ENCODE assay signal across 8 cellular contexts in the genomic region with DNA sequence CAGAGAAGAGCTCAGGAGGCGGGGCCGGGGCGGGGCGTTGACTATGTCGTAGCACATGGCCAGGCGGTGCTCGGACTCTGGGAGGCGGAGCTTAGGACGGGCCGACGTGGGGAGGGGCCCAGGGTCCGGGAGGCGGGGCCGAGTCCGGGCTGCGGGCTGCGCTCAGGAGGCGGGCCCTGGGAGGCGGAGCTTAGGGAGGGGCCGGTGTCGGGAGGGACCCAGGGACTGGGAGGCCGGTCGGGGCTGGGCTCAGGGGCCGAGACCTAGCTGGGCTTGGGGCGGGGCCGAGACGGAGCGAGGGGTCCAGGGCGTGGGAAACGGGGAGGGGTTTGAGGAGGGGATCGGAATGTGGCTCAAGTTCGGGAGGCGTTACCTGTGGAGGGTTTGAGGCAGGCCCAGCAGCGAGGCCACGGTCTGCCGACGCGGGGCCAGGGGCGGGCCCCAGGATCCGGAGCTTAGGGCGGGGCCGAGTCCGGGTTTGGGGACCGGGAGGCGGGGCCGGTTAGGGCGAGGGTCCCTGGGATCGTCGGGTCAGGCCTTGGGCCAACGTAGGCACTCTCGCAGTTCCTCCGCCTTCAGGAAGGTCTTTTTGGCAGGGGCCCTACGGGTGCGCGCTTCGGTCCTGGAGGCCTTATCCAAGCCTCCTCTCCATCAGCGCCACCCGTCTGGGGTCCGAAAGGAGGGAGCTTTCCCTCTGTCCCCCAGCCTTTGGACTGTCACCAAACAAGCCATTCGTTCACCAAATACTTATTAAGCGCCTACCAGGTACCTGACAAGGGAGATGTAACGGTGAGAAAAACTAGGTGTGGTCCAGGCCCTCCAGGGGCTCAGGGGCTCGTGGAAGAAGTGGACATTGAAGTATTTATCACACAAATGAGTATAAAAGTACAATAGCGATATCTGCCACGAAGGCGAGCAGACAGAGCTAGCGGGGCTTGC. TPM values are rescaled to one million over a fixed set of nuclear protein-coding genes. Genes with fewer than 3 reads are reported as not detected.
DNase-seq lines count a peak whose midpoint lies in the region; ATAC-seq, FAIRE-seq and TF ChIP-seq lines count a peak whose summit lies in the region.
"Not testable (repeated sequence)": the region's sequence is repeated elsewhere in the genome, so short reads cannot be mapped to it uniquely, and the experiment has no call there.

No MANE protein-coding gene starts in this region.

- in situ Hi-C loops in transverse colon (cut with MboI; ENCODE audit: low pct_ligation_motif_present in 1 of 4, low pct_unique_long_range_greater_than_20kb in 1 of 4, low sequenced_read_pairs in 3 of 4) = not testable (repeated sequence)

- TF ChIP-seq EP300 in sigmoid colon (IDR thresholded peaks at IDR 0.05); transverse colon (IDR thresholded peaks at IDR 0.05; ENCODE audit: low read depth): not testable (repeated sequence)

- peak overlapping the region; percentile 96 for H3K27ac Mint-ChIP-seq in activated CD8-positive, alpha-beta T cell treated with anti-CD3 and anti-CD28 coated beads, Interleukin-2, amount 10 ng/mL, durations not matched to agents 7 days and 5 days

- POLR2A ChIA-PET in activated CD8-positive, alpha-beta T cell treated with anti-CD3 and anti-CD28 coated beads, Interleukin-2, amount 10 ng/mL, durations not matched to agents 7 days and 5 days (lab: Charles Lee) = interaction anchor here (1.1 kb wide), 1 partner anchor 67 kb away, joined by 4 read pairs; no protein-coding TSS in a partner anchor

- DNase-seq in GM12891 (ENCODE audit: insufficient read length, low spot score) = peak; percentile 26
- peak; percentile 21 for DNase-seq in NCI-H774 (lab: John Stamatoyannopoulos, UW)
- DNase-seq in activated CD8-positive, alpha-beta T cell treated with anti-CD3 and anti-CD28 coated beads, Interleukin-2, amount 10 ng/mL, durations not matched to agents 7 days and 5 days = peak; percentile 73
- DNase-seq in colonic mucosa = peak; percentile 83
- DNase-seq in inferior parietal cortex (ENCODE audit: extremely low spot score) = peak; percentile 20
- peak; percentile 90 for DNase-seq in sigmoid colon
- DNase-seq in transverse colon = peak; percentile 80

- peak overlapping the region; percentile 86 for H3K4me3 Mint-ChIP-seq in activated CD8-positive, alpha-beta T cell treated with anti-CD3 and anti-CD28 coated beads, Interleukin-2, amount 10 ng/mL, durations not matched to agents 7 days and 5 days

- not testable (repeated sequence) for H3K36me3 Mint-ChIP-seq in activated CD8-positive, alpha-beta T cell treated with anti-CD3 and anti-CD28 coated beads, Interleukin-2, amount 10 ng/mL, durations not matched to agents 7 days and 5 days (ENCODE audit: low read depth)

- not testable (repeated sequence) for H3K27me3 ChIP-seq in colonic mucosa, sigmoid colon, transverse colon

- not testable (repeated sequence) for TF ChIP-seq CTCF in colonic mucosa (IDR thresholded peaks at IDR 0.05); sigmoid colon (IDR thresholded peaks at IDR 0.05); transverse colon (IDR thresholded peaks at IDR 0.05)

- ATAC-seq in HG03280 (IDR thresholded peaks at IDR 0.05; ENCODE audit: unreplicated experiment) = peak; percentile 70
- not testable (repeated sequence) for ATAC-seq in activated CD8-positive, alpha-beta T cell treated with anti-CD3 and anti-CD28 coated beads, Interleukin-2, amount 10 ng/mL, durations not matched to agents 7 days and 5 days

- not testable (repeated sequence) for TF ChIP-seq POLR2A in GM12891 (IDR thresholded peaks at IDR 0.05; ENCODE audit: low read depth, low read length)
- TF ChIP-seq POLR2A in sigmoid colon (IDR thresholded peaks at IDR 0.05) (peak in 1 of 2 donors; percentile 9), transverse colon (IDR thresholded peaks at IDR 0.05) (peak; percentile 53)

- H3K27ac ChIP-seq in colonic mucosa = peak overlapping the region; percentile 68
- peak overlapping the region; percentile 80 to 91 (median 84) for H3K27ac ChIP-seq in sigmoid colon
- peak overlapping the region; percentile 86 to 93 (median 90) for H3K27ac ChIP-seq in transverse colon

- not testable (repeated sequence) for H3K36me3 ChIP-seq in colonic mucosa, sigmoid colon, transverse colon

- H3K9me3 ChIP-seq in colonic mucosa, sigmoid colon, transverse colon: not testable (repeated sequence)

- peaks cover 23% of the 10 kb centered on the region for H3K4me1 Mint-ChIP-seq in activated CD8-positive, alpha-beta T cell treated with anti-CD3 and anti-CD28 coated beads, Interleukin-2, amount 10 ng/mL, durations not matched to agents 7 days and 5 days (ENCODE audit: low read depth)

- FAIRE-seq in GM12891 (lab: Jason Lieb, UNC) = not testable (repeated sequence)

- CTCF ChIA-PET in activated CD8-positive, alpha-beta T cell treated with anti-CD3 and anti-CD28 coated beads, Interleukin-2, amount 10 ng/mL, durations not matched to agents 7 days and 5 days (lab: Charles Lee) = interaction anchor here (0.7 kb wide), 1 partner anchor 14 kb away, joined by 3 read pairs; no protein-coding TSS in a partner anchor

- WGBS in sigmoid colon, 2 donors = 1 to 2% methylated on average over 58 to 62 of the region's 67 CpGs
- 0 to 2% methylated on average over 1 to 39 of the region's 67 CpGs for WGBS in transverse colon (ENCODE audit: low coverage in 1 of 2), 2 donors

- H3K9ac ChIP-seq in colonic mucosa (ENCODE audit: low read depth in 2 of 2, low read length in 2 of 2) = peak overlapping the region in 1 of 2 donors; percentile 73

- not testable (repeated sequence) for H3K4me1 ChIP-seq in colonic mucosa
- H3K4me1 ChIP-seq in sigmoid colon (peaks cover 0 to 15% (median 5%) of the 10 kb centered on the region in 4 donors), transverse colon (peaks cover 0 to 11% (median 5%) of the 10 kb centered on the region in 4 donors)

- H3K9me3 Mint-ChIP-seq in activated CD8-positive, alpha-beta T cell treated with anti-CD3 and anti-CD28 coated beads, Interleukin-2, amount 10 ng/mL, durations not matched to agents 7 days and 5 days (ENCODE audit: insufficient read depth) = not testable (repeated sequence)

- intact Hi-C loops in colonic mucosa (cut with DNase I) = not testable (repeated sequence)
- intact Hi-C loops in sigmoid colon (cut with DNase I) (loop anchor here (10.0 kb wide), 1 partner anchor 144 kb away; a partner anchor contains a TSS), transverse colon (cut with DNase I; ENCODE audit: low total_unique reads) (loop anchor here (10.0 kb wide), 1 partner anchor 744 kb away; a partner anchor contains a TSS)

- H3K4me3 ChIP-seq in colonic mucosa (peak overlapping the region; percentile 92), sigmoid colon (peak overlapping the region; percentile 63 to 90 (median 84)), transverse colon (peak overlapping the region; percentile 23 to 89 (median 88))

- H3K27me3 Mint-ChIP-seq in activated CD8-positive, alpha-beta T cell treated with anti-CD3 and anti-CD28 coated beads, Interleukin-2, amount 10 ng/mL, durations not matched to agents 7 days and 5 days (ENCODE audit: low read depth) = peaks cover 11% of the 10 kb centered on the region

RNA-seq across cellular contexts. Expression of a gene that starts 0.9 kb away (rescaled TPM):
- 7.0 TPM for polyA plus RNA-seq in GM12891 (2012; ENCODE audit: low read depth, missing spikeins)
- 10 to 100 TPM; 11.2 to 11.5 TPM for total RNA-seq in activated CD8-positive, alpha-beta T cell treated with anti-CD3 and anti-CD28 coated beads, Interleukin-2, amount 10 ng/mL, durations not matched to agents 7 days and 5 days
- total RNA-seq in colonic mucosa = 10 to 100 TPM in 1 of 2 donors, 1 to 10 TPM in 1; 7.4 to 16.2 TPM
- 10 to 100 TPM in 2 of 4 donors, 1 to 10 TPM in 2; 8.1 to 11.1 (median 9.6) TPM for total RNA-seq in sigmoid colon
- polyA plus RNA-seq in sigmoid colon = 1 to 10 TPM; 4.2 to 9.8 (median 7.2) TPM
- 1 to 10 TPM; 4.5 to 7.2 (median 6.5) TPM for total RNA-seq in transverse colon

RNA-seq across cellular contexts. Expression of a gene that starts 26.8 kb away (rescaled TPM):
- polyA plus RNA-seq in GM12891 (2012; ENCODE audit: low read depth, missing spikeins) = 12.4 TPM
- total RNA-seq in activated CD8-positive, alpha-beta T cell treated with anti-CD3 and anti-CD28 coated beads, Interleukin-2, amount 10 ng/mL, durations not matched to agents 7 days and 5 days = 10 to 100 TPM; 23.8 to 25.8 TPM
- total RNA-seq in colonic mucosa = 10 to 100 TPM; 27.7 to 51.3 TPM
- total RNA-seq in sigmoid colon = 10 to 100 TPM in 3 of 4 donors, 1 to 10 TPM in 1; 9.7 to 30.4 (median 14.3) TPM
- 10 to 100 TPM in 1 of 3 donors, 1 to 10 TPM in 2; 2.4 to 35.0 (median 4.2) TPM for polyA plus RNA-seq in sigmoid colon
- total RNA-seq in transverse colon = 100 to 1,000 TPM in 1 of 4 donors, 10 to 100 TPM in 3; 24.4 to 111 (median 41.6) TPM

RNA-seq across cellular contexts. Expression of a gene that starts 32.7 kb away (rescaled TPM):
- not detected for polyA plus RNA-seq in GM12891 (2012; ENCODE audit: low read depth, missing spikeins)
- not detected for total RNA-seq in activated CD8-positive, alpha-beta T cell treated with anti-CD3 and anti-CD28 coated beads, Interleukin-2, amount 10 ng/mL, durations not matched to agents 7 days and 5 days
- total RNA-seq in colonic mucosa = 1 to 10 TPM; 1.6 to 3.6 TPM
- 10 to 100 TPM in 3 of 4 donors, 1 to 10 TPM in 1; 4.6 to 15.7 (median 13.4) TPM for total RNA-seq in sigmoid colon
- 1 to 10 TPM; 2.5 to 6.6 (median 2.7) TPM for polyA plus RNA-seq in sigmoid colon
- 1 to 10 TPM in 2 of 4 donors, not detected in 2; 1.5 to 8.6 TPM for total RNA-seq in transverse colon

Comparison
In these comparisons a context has a peak if more than half of its experiments do, and no peak if none do; other contexts are left out.
1. DNase-seq: peak in every context shown above with its lines; median percentile 90 in sigmoid colon; 83 in colonic mucosa; 80 in transverse colon; 73 in activated CD8-positive, alpha-beta T cell treated with anti-CD3 and anti-CD28 coated beads, Interleukin-2, amount 10 ng/mL, durations not matched to agents 7 days and 5 days; 26 in GM12891; 21 in NCI-H774; 20 in inferior parietal cortex.